30 cellular contexts compared by ENCODE assay signal in the genomic region with DNA sequence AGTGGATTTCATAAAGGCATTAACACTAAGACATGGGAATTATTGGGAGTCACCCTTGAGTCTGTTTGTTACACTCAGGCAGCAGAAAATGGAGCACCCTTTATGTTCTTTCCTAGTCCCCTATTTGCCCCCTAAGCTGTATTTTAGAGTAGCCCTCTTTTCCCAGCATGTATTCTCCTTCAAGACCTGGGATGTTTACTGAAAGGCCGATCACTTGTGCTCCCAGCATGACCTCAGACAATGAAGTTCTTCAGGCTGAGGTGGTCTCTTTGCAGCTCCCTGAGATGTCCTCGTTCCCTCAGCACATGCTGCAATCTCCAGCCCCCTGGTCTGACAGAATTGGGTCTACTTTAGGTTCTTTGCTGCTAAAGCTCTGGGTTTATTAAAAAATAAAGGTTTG.
"Had no signal": no experiment of that assay in that cellular context is flagged by ENCODE, and none has a peak within 500 bp of the region (broad histone marks: within the 10 kb centered on the region; RNA-seq: fewer than 3 reads in every experiment).

No MANE protein-coding gene starts in this region.

- H3K9me3 Mint-ChIP-seq: naive thymus-derived CD8-positive, alpha-beta T cell; natural killer cell treated with Interleukin-12 subunit alpha and Interleukin-12 subunit beta and Interleukin-15 and Interleukin-18, amount 100 ng/mL, for 72 hours; nephron progenitor cell; neural crest cell; stimulated activated memory B cell treated with anti-CD40 and anti-IgM and Interleukin-4, amounts not matched to agents 10 μg/mL and 1 μg/mL and 100 μg/mL, for 72 hours; stimulated activated naive CD8-positive, alpha-beta T cell treated with anti-CD3 and anti-CD28 coated beads, Interleukin-15, amount 100 ng/mL, for 72 hours; type B pancreatic cell had no signal

- H3K79me2 ChIP-seq: parathyroid adenoma had no signal

- H3K4me1 Mint-ChIP-seq: naive thymus-derived CD8-positive, alpha-beta T cell; stimulated activated memory B cell treated with anti-CD40 and anti-IgM and Interleukin-4, amounts not matched to agents 10 μg/mL and 1 μg/mL and 100 μg/mL, for 72 hours; stimulated activated naive CD8-positive, alpha-beta T cell treated with anti-CD3 and anti-CD28 coated beads, Interleukin-15, amount 100 ng/mL, for 72 hours had no signal

- DNase-seq: naive thymus-derived CD8-positive, alpha-beta T cell; nephron progenitor cell; occipital lobe; ovary; posterior cingulate gyrus; psoas muscle; right cardiac atrium; right lobe of liver; sigmoid colon; small intestine; stimulated activated CD4-positive, alpha-beta T cell treated with anti-CD3 and anti-CD28 coated beads, Interleukin-15, amount 100 ng/mL, for 24 hours; stimulated activated CD4-positive, alpha-beta T cell treated with anti-CD3 and anti-CD28 coated beads, Interleukin-2, amount 100 ng/mL, for 24 hours; stimulated activated CD4-positive, alpha-beta T cell treated with anti-CD3 and anti-CD28 coated beads, Interleukin-2, amount 100 ng/mL, for 48 hours; stimulated activated CD4-positive, alpha-beta T cell treated with anti-CD3 and anti-CD28 coated beads, Interleukin-4, amount 100 ng/mL, for 24 hours; stimulated activated naive CD4-positive, alpha-beta T cell; stimulated activated naive CD8-positive, alpha-beta T cell treated with anti-CD3 and anti-CD28 coated beads, Interleukin-15, amount 100 ng/mL, for 72 hours; stimulated activated naive CD8-positive, alpha-beta T cell treated with anti-CD3 and anti-CD28 coated beads, Interleukin-15, Interleukin-2, amounts not matched to agents 100 U/mL and 50 U/mL, for 24 hours; substantia nigra; testis; tibial artery; transverse colon; upper lobe of right lung; uterus had no signal

- H3K4me3 ChIP-seq: ovary, psoas muscle, right lobe of liver, sigmoid colon, suprapubic skin, testis, tibial artery, transverse colon, upper lobe of right lung, uterus had no signal

- ATAC-seq: naive thymus-derived CD8-positive, alpha-beta T cell; psoas muscle; right cardiac atrium; stimulated activated memory B cell treated with anti-CD40 and anti-IgM and Interleukin-4, amounts not matched to agents 10 μg/mL and 1 μg/mL and 100 μg/mL, for 72 hours; stimulated activated naive CD8-positive, alpha-beta T cell treated with anti-CD3 and anti-CD28 coated beads, Interleukin-15, amount 100 ng/mL, for 72 hours; stimulated activated naive CD8-positive, alpha-beta T cell treated with anti-CD3 and anti-CD28 coated beads, Interleukin-15, Interleukin-2, amounts not matched to agents 100 U/mL and 50 U/mL, for 24 hours; upper lobe of right lung had no signal

- H3K27me3 ChIP-seq: ovary, right lobe of liver, sigmoid colon, suprapubic skin, testis, tibial artery, transverse colon, upper lobe of right lung, uterus had no signal

- H3K27me3 Mint-ChIP-seq: stimulated activated memory B cell treated with anti-CD40 and anti-IgM and Interleukin-4, amounts not matched to agents 10 μg/mL and 1 μg/mL and 100 μg/mL, for 72 hours; stimulated activated naive CD8-positive, alpha-beta T cell treated with anti-CD3 and anti-CD28 coated beads, Interleukin-15, amount 100 ng/mL, for 72 hours; type B pancreatic cell had no signal

- H3K27ac ChIP-seq: ovary, parathyroid adenoma, psoas muscle, right lobe of liver, sigmoid colon, suprapubic skin, testis, tibial artery, transverse colon, upper lobe of right lung, uterus had no signal

- H2AFZ ChIP-seq: parathyroid adenoma had no signal

- H3K9ac ChIP-seq: parathyroid adenoma had no signal

- H3K36me3 ChIP-seq: ovary, right lobe of liver, sigmoid colon, suprapubic skin, tibial artery, transverse colon, upper lobe of right lung, uterus had no signal

- H3K4me3 Mint-ChIP-seq: naive thymus-derived CD8-positive, alpha-beta T cell; natural killer cell treated with Interleukin-12 subunit alpha and Interleukin-12 subunit beta and Interleukin-15 and Interleukin-18, amount 100 ng/mL, for 72 hours; nephron progenitor cell; neural crest cell; stimulated activated memory B cell treated with anti-CD40 and anti-IgM and Interleukin-4, amounts not matched to agents 10 μg/mL and 1 μg/mL and 100 μg/mL, for 72 hours; stimulated activated naive CD8-positive, alpha-beta T cell treated with anti-CD3 and anti-CD28 coated beads, Interleukin-15, amount 100 ng/mL, for 72 hours; type B pancreatic cell had no signal

- H3K4me1 ChIP-seq: parathyroid adenoma, psoas muscle, right lobe of liver, sigmoid colon, suprapubic skin, testis, tibial artery, transverse colon, upper lobe of right lung, uterus had no signal

- H3K9me3 ChIP-seq: ovary, psoas muscle, right lobe of liver, sigmoid colon, suprapubic skin, testis, tibial artery, transverse colon, upper lobe of right lung, uterus had no signal

- H3K27ac Mint-ChIP-seq: naive thymus-derived CD8-positive, alpha-beta T cell; natural killer cell treated with Interleukin-12 subunit alpha and Interleukin-12 subunit beta and Interleukin-15 and Interleukin-18, amount 100 ng/mL, for 72 hours; nephron progenitor cell; progenitor cell of endocrine pancreas; stimulated activated memory B cell treated with anti-CD40 and anti-IgM and Interleukin-4, amounts not matched to agents 10 μg/mL and 1 μg/mL and 100 μg/mL, for 72 hours; stimulated activated naive CD8-positive, alpha-beta T cell treated with anti-CD3 and anti-CD28 coated beads, Interleukin-15, amount 100 ng/mL, for 72 hours; type B pancreatic cell had no signal

- H3K36me3 Mint-ChIP-seq: naive thymus-derived CD8-positive, alpha-beta T cell; natural killer cell treated with Interleukin-12 subunit alpha and Interleukin-12 subunit beta and Interleukin-15 and Interleukin-18, amount 100 ng/mL, for 72 hours; stimulated activated memory B cell treated with anti-CD40 and anti-IgM and Interleukin-4, amounts not matched to agents 10 μg/mL and 1 μg/mL and 100 μg/mL, for 72 hours; type B pancreatic cell had no signal
